8 cellular contexts compared by ENCODE assay signal in the genomic region with DNA sequence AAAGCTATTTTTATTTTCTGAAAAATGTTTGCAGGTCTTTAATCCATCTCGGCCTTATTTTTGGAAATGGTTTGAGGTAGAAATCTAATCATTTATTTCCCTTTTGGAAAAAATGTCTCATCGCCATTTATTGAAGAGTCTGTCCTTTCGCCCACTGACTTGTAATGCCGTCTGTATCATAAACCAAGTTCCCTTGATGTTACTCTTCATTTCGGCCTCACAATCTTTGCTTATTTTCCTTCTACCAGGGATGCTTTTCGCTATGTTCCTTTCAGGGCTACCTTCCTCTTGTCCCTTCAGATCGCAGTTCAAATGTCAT. TPM values are rescaled to one million over a fixed set of nuclear protein-coding genes. Genes with fewer than 3 reads are reported as not detected.
DNase-seq lines count a peak whose midpoint lies in the region; ATAC-seq and TF ChIP-seq lines count a peak whose summit lies in the region.

No MANE protein-coding gene starts in this region.

- H2BK120ac ChIP-seq in IMR-90 (ENCODE audit: low read depth, low read length), result peak overlapping the region; percentile 81

- POLR2A ChIA-PET in IMR-90 (lab: Charles Lee; ENCODE audit: unreplicated experiment), result interaction anchor here (0.6 kb wide), 1 partner anchor 660 kb away, joined by 5 read pairs; no protein-coding TSS in a partner anchor

- dilution Hi-C loops in IMR-90 (cut with HindIII; ENCODE audit: low sequenced_read_pairs, unreplicated experiment), result no loop called here

- peak overlapping the region; percentile 82 for H3K56ac ChIP-seq in IMR-90 (ENCODE audit: extremely low read depth, insufficient read depth, low read length)

- DNase-seq in IMR-90, result no peak
- no peak for DNase-seq in kidney glomerular epithelial cell (lab: John Stamatoyannopoulos, UW)
- DNase-seq in LoVo (ENCODE audit: low spot score), result no peak

- H3K4me1 ChIP-seq in IMR-90 (ENCODE audit: control insufficient read depth, insufficient read depth, low read length) (peaks cover 3% of the 10 kb centered on the region), duodenal mucosa (ENCODE audit: control insufficient read depth in 1 of 2, insufficient read depth in 2 of 2, low read length in 2 of 2) (peaks cover 16 to 22% of the 10 kb centered on the region in 2 donors), muscle layer of colon (ENCODE audit: insufficient read depth, low read length) (peaks cover 33% of the 10 kb centered on the region)

- H2AK9ac ChIP-seq in IMR-90 (replicated peaks; ENCODE audit: low read depth, low read length, poor library complexity), result no peak overlapping the region

- H2BK15ac ChIP-seq in IMR-90 (ENCODE audit: low read depth, low read length), result peak overlapping the region; percentile 25; the same call in 1 of the 3 replicates

- intact Hi-C loops in IMR-90 (cut with micrococcal nuclease), result loop anchor here (1.0 kb wide), 1 partner anchor 98 kb away; a partner anchor contains a TSS

- no peaks in the 10 kb centered on the region for H3K9me3 ChIP-seq in IMR-90 (ENCODE audit: control insufficient read depth, insufficient read depth, low read length)
- H3K9me3 ChIP-seq in duodenal mucosa (ENCODE audit: control insufficient read depth in 1 of 2, low read length in 2 of 2), result no peaks in the 10 kb centered on the region
- no peaks in the 10 kb centered on the region for H3K9me3 ChIP-seq in muscle layer of colon (ENCODE audit: low read length)

- 0% methylated on average over 2 of the region's 7 CpGs; no CpG with 5 or more reads in 1 of the 2 experiments for WGBS in IMR-90 (ENCODE audit: extremely low coverage in 2 of 2, insufficient read length in 1 of 2), 2 experiments

- peak overlapping the region; percentile 100 for H3K14ac ChIP-seq in IMR-90 (replicated peaks; ENCODE audit: low read depth, low read length)

- ATAC-seq in IMR-90 (ENCODE audit: low read depth) (no peak), HG03025 (IDR thresholded peaks at IDR 0.05; ENCODE audit: low FRiP score, unreplicated experiment) (no peak), GM18867 (IDR thresholded peaks at IDR 0.05; ENCODE audit: unreplicated experiment) (no peak)

- H3K9me1 ChIP-seq in IMR-90 (ENCODE audit: insufficient read depth, low read length), result peaks cover 3% of the 10 kb centered on the region; the same call in 1 of the 2 replicates

- H2AFZ ChIP-seq in IMR-90 (replicated peaks; ENCODE audit: low read length, poor library complexity), result peak overlapping the region; percentile 98

- H3K9ac ChIP-seq in IMR-90 (ENCODE audit: low read depth, low read length) (peak overlapping the region; percentile 92), duodenal mucosa (ENCODE audit: low read depth in 1 of 2, low read length in 2 of 2) (peak overlapping the region; percentile 94 to 97), muscle layer of colon (ENCODE audit: low read length) (peak overlapping the region; percentile 86)

- in situ Hi-C loops in IMR-90 (cut with MboI; ENCODE audit: low sequenced_read_pairs), result no loop called here

- H3K36me3 ChIP-seq in IMR-90 (ENCODE audit: control insufficient read depth, insufficient read depth, low read length) (no peaks in the 10 kb centered on the region), duodenal mucosa (ENCODE audit: control insufficient read depth in 1 of 2, insufficient read depth in 2 of 2, low read length in 2 of 2) (no peaks in the 10 kb centered on the region), muscle layer of colon (ENCODE audit: insufficient read depth, low read length) (no peaks in the 10 kb centered on the region)

- peak overlapping the region; percentile 98 to 100 for H4K8ac ChIP-seq in IMR-90 (ENCODE audit: low read depth in 2 of 2, low read length in 2 of 2)

- H3K4ac ChIP-seq in IMR-90 (ENCODE audit: low read depth, low read length), result peak overlapping the region; percentile 99

- H3K79me1 ChIP-seq in IMR-90 (ENCODE audit: low read depth in 1 of 2, low read length in 2 of 2), result peaks cover 0 to 28% of the 10 kb centered on the region in 2 experiments; a peak in 2 of 4 replicates

- no TSS peak for BruUV-seq in IMR-90 (replicated peaks; lab: Mats Ljungman, UMichigan)

- H3K27me3 ChIP-seq in IMR-90 (ENCODE audit: control insufficient read depth, insufficient read depth, low read length) (peaks cover 3% of the 10 kb centered on the region; the same call in 1 of the 2 replicates), duodenal mucosa (ENCODE audit: control insufficient read depth in 1 of 2, insufficient read depth in 2 of 2, low read length in 2 of 2) (peaks cover 0 to under 1% of the 10 kb centered on the region in 2 donors), muscle layer of colon (ENCODE audit: control insufficient read depth in 1 of 2, insufficient read depth in 2 of 2, low read length in 2 of 2) (no peaks in the 10 kb centered on the region)

- TF ChIP-seq CTCF in 22Rv1 (IDR thresholded peaks at IDR 0.05) (no peak), IMR-90 (conservative IDR thresholded peaks at IDR 0.05; ENCODE audit: low read depth, low read length) (no peak)

- TF ChIP-seq POLR2A in IMR-90 (IDR thresholded peaks at IDR 0.05; ENCODE audit: low read depth, low read length), result no peak

- H2AK5ac ChIP-seq in IMR-90 (ENCODE audit: low read depth, low read length), result peak overlapping the region; percentile 29; the same call in 1 of the 2 replicates

- H3K4me2 ChIP-seq in IMR-90 (ENCODE audit: low read depth, low read length), result peak overlapping the region; percentile 96

- peaks cover 41% of the 10 kb centered on the region for H4K20me1 ChIP-seq in IMR-90 (ENCODE audit: insufficient read depth, low read length)

- peak overlapping the region; percentile 79 for H3K4me3 ChIP-seq in IMR-90 (ENCODE audit: insufficient read depth, low read depth, low read length)
- H3K4me3 ChIP-seq in duodenal mucosa (ENCODE audit: low read depth in 1 of 2, low read length in 2 of 2), result peak overlapping the region; percentile 91 to 94
- H3K4me3 ChIP-seq in muscle layer of colon (ENCODE audit: low read depth in 1 of 2, low read length in 2 of 2), result peak overlapping the region; percentile 94 to 97

- peak overlapping the region; percentile 38; the same call in 1 of the 2 replicates for H2BK20ac ChIP-seq in IMR-90 (ENCODE audit: low read depth, low read length)

- peak overlapping the region; percentile 76 for H3K27ac ChIP-seq in 22Rv1
- peak overlapping the region; percentile 86 for H3K27ac ChIP-seq in IMR-90 (ENCODE audit: insufficient read depth, low read length)
- H3K27ac ChIP-seq in duodenal mucosa (ENCODE audit: low read depth, low read length), result peak overlapping the region; percentile 94
- H3K27ac ChIP-seq in muscle layer of colon (ENCODE audit: low read depth, low read length), result peak overlapping the region; percentile 67

- H4K91ac ChIP-seq in IMR-90 (ENCODE audit: insufficient read depth, low read depth, low read length), result peak overlapping the region; percentile 94

- TF ChIP-seq RAD21 in IMR-90 (IDR thresholded peaks at IDR 0.05; ENCODE audit: low read length), result no peak

- H3K18ac ChIP-seq in IMR-90 (ENCODE audit: low read depth, low read length), result peak overlapping the region; percentile 86

- peak overlapping the region; percentile 100 for H4K5ac ChIP-seq in IMR-90 (ENCODE audit: low read depth, low read length)

- H2BK5ac ChIP-seq in IMR-90 (ENCODE audit: low read depth, low read length, poor library complexity, severe bottlenecking), result peak overlapping the region; percentile 89

- CTCF ChIA-PET in IMR-90 (lab: Yijun Ruan, JAX), result no interaction called here

- H3K23ac ChIP-seq in IMR-90 (ENCODE audit: low read depth, low read length), result peak overlapping the region; percentile 93

TF ChIP-seq in IMR-90, 13 proteins besides CTCF, POLR2A, EP300 and RAD21:
- TF ChIP-seq RFX5 (IDR thresholded peaks at IDR 0.05; ENCODE audit: low read depth, low read length) (no peak), RCOR1 (IDR thresholded peaks at IDR 0.05; ENCODE audit: insufficient replicate concordance, low read length) (no peak), CHD1 (IDR thresholded peaks at IDR 0.05; ENCODE audit: low read depth, low read length) (no peak), BHLHE40 (IDR thresholded peaks at IDR 0.05; ENCODE audit: low read depth, low read length) (no peak), NFE2L2 (IDR thresholded peaks at IDR 0.05; ENCODE audit: low read depth, low read length) (no peak), MAFK (IDR thresholded peaks at IDR 0.05; ENCODE audit: low read depth, low read length) (no peak), MXI1 (IDR thresholded peaks at IDR 0.05; ENCODE audit: borderline replicate concordance, low read depth, low read length) (no peak), FOS (IDR thresholded peaks at IDR 0.05; ENCODE audit: low read depth, low read length) (no peak), CEBPB (IDR thresholded peaks at IDR 0.05; ENCODE audit: low read depth, low read length) (no peak), MAZ (IDR thresholded peaks at IDR 0.05; ENCODE audit: borderline replicate concordance, low read depth, low read length) (no peak), SMC3 (IDR thresholded peaks at IDR 0.05; ENCODE audit: low read depth, low read length) (no peak)
- TF ChIP-seq, protein P1, sequence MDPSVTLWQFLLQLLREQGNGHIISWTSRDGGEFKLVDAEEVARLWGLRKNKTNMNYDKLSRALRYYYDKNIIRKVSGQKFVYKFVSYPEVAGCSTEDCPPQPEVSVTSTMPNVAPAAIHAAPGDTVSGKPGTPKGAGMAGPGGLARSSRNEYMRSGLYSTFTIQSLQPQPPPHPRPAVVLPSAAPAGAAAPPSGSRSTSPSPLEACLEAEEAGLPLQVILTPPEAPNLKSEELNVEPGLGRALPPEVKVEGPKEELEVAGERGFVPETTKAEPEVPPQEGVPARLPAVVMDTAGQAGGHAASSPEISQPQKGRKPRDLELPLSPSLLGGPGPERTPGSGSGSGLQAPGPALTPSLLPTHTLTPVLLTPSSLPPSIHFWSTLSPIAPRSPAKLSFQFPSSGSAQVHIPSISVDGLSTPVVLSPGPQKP (IDR thresholded peaks at IDR 0.05; ENCODE audit: borderline replicate concordance, low read depth, low read length), result no peak
- TF ChIP-seq, protein P2, sequence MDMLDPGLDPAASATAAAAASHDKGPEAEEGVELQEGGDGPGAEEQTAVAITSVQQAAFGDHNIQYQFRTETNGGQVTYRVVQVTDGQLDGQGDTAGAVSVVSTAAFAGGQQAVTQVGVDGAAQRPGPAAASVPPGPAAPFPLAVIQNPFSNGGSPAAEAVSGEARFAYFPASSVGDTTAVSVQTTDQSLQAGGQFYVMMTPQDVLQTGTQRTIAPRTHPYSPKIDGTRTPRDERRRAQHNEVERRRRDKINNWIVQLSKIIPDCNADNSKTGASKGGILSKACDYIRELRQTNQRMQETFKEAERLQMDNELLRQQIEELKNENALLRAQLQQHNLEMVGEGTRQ (IDR thresholded peaks at IDR 0.05; ENCODE audit: low read depth, low read length), result no peak

RNA-seq across cellular contexts. Expression of a gene that starts 0.4 kb away (rescaled TPM):
- 29.8 and 33.1 TPM in 2 replicates for total RNA-seq in IMR-90 (2012; rRNA removed)
- 3.4 and 4.4 TPM in 2 replicates for polyA plus RNA-seq in IMR-90 (2012; rRNA removed)
- polyA plus RNA-seq in IMR-90 (2012; cell fraction: cytosol; rRNA removed), result 0.69 and 1.0 TPM in 2 replicates
- 1.4 and 15.6 TPM in 2 replicates for polyA plus RNA-seq in IMR-90 (2012; cell fraction: nucleus; rRNA removed; ENCODE audit: low replicate concordance)
